21 cellular contexts compared by ENCODE assay signal in genomic region chr1:235292790-235293189, GRCh38. TPM values are rescaled to one million over a fixed set of nuclear protein-coding genes. Genes with fewer than 3 reads are reported as not detected.
DNase-seq lines count a peak whose midpoint lies in the region; ATAC-seq and TF ChIP-seq lines count a peak whose summit lies in the region.
"Had no signal": no experiment of that assay in that cellular context is flagged by ENCODE, and none has a peak within 500 bp of the region (broad histone marks: within the 10 kb centered on the region; RNA-seq: fewer than 3 reads in every experiment).

No MANE protein-coding gene starts in this region.

- H2AFZ ChIP-seq in GM23338: no peak overlapping the region

- POLR2A ChIA-PET in activated CD8-positive, alpha-beta T cell treated with anti-CD3 and anti-CD28 coated beads for 36 hours (lab: Charles Lee): interaction anchor here (1.1 to 1.4 kb wide), 3 partner anchors 8 to 32 kb away, joined by 3 to 4 read pairs (median 3); no protein-coding TSS in a partner anchor
- POLR2A ChIA-PET in activated CD8-positive, alpha-beta T cell treated with anti-CD3 and anti-CD28 coated beads, Interleukin-2, amount 10 ng/mL, durations not matched to agents 7 days and 5 days (lab: Charles Lee): interaction anchor here (1.5 kb wide), 1 partner anchor 9 kb away, joined by 4 read pairs; no protein-coding TSS in a partner anchor

- peaks cover 17% of the 10 kb centered on the region for H3K4me1 ChIP-seq in GM23338 (ENCODE audit: insufficient read depth)

- no peaks in the 10 kb centered on the region for H3K27me3 Mint-ChIP-seq in activated CD8-positive, alpha-beta T cell treated with anti-CD3 and anti-CD28 coated beads for 36 hours
- no peaks in the 10 kb centered on the region for H3K27me3 Mint-ChIP-seq in activated CD8-positive, alpha-beta T cell treated with anti-CD3 and anti-CD28 coated beads, Interleukin-2, amount 10 ng/mL, durations not matched to agents 7 days and 5 days (ENCODE audit: low read depth)
- peaks cover 4% of the 10 kb centered on the region for H3K27me3 Mint-ChIP-seq in GM23338 (ENCODE audit: insufficient read depth, low read depth, poor library complexity)
- no peaks in the 10 kb centered on the region for H3K27me3 Mint-ChIP-seq in central memory CD8-positive, alpha-beta T cell
- H3K27me3 Mint-ChIP-seq in nephron progenitor cell (ENCODE audit: low read depth, poor library complexity): no peaks in the 10 kb centered on the region
- H3K27me3 Mint-ChIP-seq in stimulated activated memory B cell treated with anti-CD40 and anti-IgM and Interleukin-4, amounts not matched to agents 10 μg/mL and 1 μg/mL and 100 μg/mL, for 72 hours: no peaks in the 10 kb centered on the region

- peak overlapping the region; percentile 6 for H3K27ac Mint-ChIP-seq in activated CD8-positive, alpha-beta T cell treated with anti-CD3 and anti-CD28 coated beads for 36 hours
- no peak overlapping the region for H3K27ac Mint-ChIP-seq in activated CD8-positive, alpha-beta T cell treated with anti-CD3 and anti-CD28 coated beads, Interleukin-2, amount 10 ng/mL, durations not matched to agents 7 days and 5 days
- H3K27ac Mint-ChIP-seq in GM23338 (0 out of 2 replicates have a peak overlapping the region, but pooled peaks have one; percentile 39), nephron progenitor cell (peak overlapping the region; percentile 92)
- H3K27ac Mint-ChIP-seq in central memory CD8-positive, alpha-beta T cell (ENCODE audit: low read depth): peak overlapping the region; percentile 35
- no peak overlapping the region for H3K27ac Mint-ChIP-seq in stimulated activated memory B cell treated with anti-CD40 and anti-IgM and Interleukin-4, amounts not matched to agents 10 μg/mL and 1 μg/mL and 100 μg/mL, for 72 hours

- H3F3A ChIP-seq in GM23338 (replicated peaks; ENCODE audit: low read depth): no peaks in the 10 kb centered on the region

- H3K36me3 Mint-ChIP-seq in activated CD8-positive, alpha-beta T cell treated with anti-CD3 and anti-CD28 coated beads for 36 hours (ENCODE audit: low read depth): peaks cover 16% of the 10 kb centered on the region
- H3K36me3 Mint-ChIP-seq in activated CD8-positive, alpha-beta T cell treated with anti-CD3 and anti-CD28 coated beads, Interleukin-2, amount 10 ng/mL, durations not matched to agents 7 days and 5 days (ENCODE audit: low read depth): peaks cover 19% of the 10 kb centered on the region
- H3K36me3 Mint-ChIP-seq in GM23338 (ENCODE audit: low read depth): peaks cover 16% of the 10 kb centered on the region; the same call in 2 of the 3 replicates
- peaks cover 19% of the 10 kb centered on the region for H3K36me3 Mint-ChIP-seq in central memory CD8-positive, alpha-beta T cell (ENCODE audit: insufficient read depth)
- H3K36me3 Mint-ChIP-seq in nephron progenitor cell (ENCODE audit: low read depth): peaks cover 23% of the 10 kb centered on the region
- peaks cover 7% of the 10 kb centered on the region for H3K36me3 Mint-ChIP-seq in stimulated activated memory B cell treated with anti-CD40 and anti-IgM and Interleukin-4, amounts not matched to agents 10 μg/mL and 1 μg/mL and 100 μg/mL, for 72 hours

- DNase-seq in activated CD8-positive, alpha-beta T cell treated with anti-CD3 and anti-CD28 coated beads for 36 hours: no peak
- no peak for DNase-seq in activated CD8-positive, alpha-beta T cell treated with anti-CD3 and anti-CD28 coated beads, Interleukin-2, amount 10 ng/mL, durations not matched to agents 7 days and 5 days
- DNase-seq in GM23338 (ENCODE audit: low spot score) (peak; percentile 36), nephron progenitor cell (no peak), SW480 (ENCODE audit: low spot score) (no peak), GOT3 (lab: John Stamatoyannopoulos, UW) (no peak)
- DNase-seq in central memory CD8-positive, alpha-beta T cell (ENCODE audit: low spot score in 2 of 2): no peak
- DNase-seq: 8988T, Calu3, GDM1, Karpas-422, MM.1S, NCI-H1105, NCI-H187, NCI-H446, NCI-H748 treated with DMSO at 0.1 percent for 48 hours, Right ventricle myocardium superior had no signal

- intact Hi-C loops in activated CD8-positive, alpha-beta T cell treated with anti-CD3 and anti-CD28 coated beads for 36 hours (cut with micrococcal nuclease): loop anchor here (5.0 kb wide), 1 partner anchor 35 kb away; the partner anchor contains the start of genes ARID4B and GGPS1

- no peaks in the 10 kb centered on the region for H3K9me2 ChIP-seq in GM23338 (ENCODE audit: insufficient read depth)

- H3K79me2 ChIP-seq in GM23338 (replicated peaks; ENCODE audit: insufficient read depth): peaks cover 99% of the 10 kb centered on the region

- H3K4me1 Mint-ChIP-seq in activated CD8-positive, alpha-beta T cell treated with anti-CD3 and anti-CD28 coated beads for 36 hours (ENCODE audit: low read depth): peaks cover 54% of the 10 kb centered on the region
- peaks cover 26% of the 10 kb centered on the region for H3K4me1 Mint-ChIP-seq in activated CD8-positive, alpha-beta T cell treated with anti-CD3 and anti-CD28 coated beads, Interleukin-2, amount 10 ng/mL, durations not matched to agents 7 days and 5 days (ENCODE audit: low read depth)
- H3K4me1 Mint-ChIP-seq in GM23338 (peaks cover 26% of the 10 kb centered on the region), nephron progenitor cell (no peaks in the 10 kb centered on the region)
- peaks cover 48% of the 10 kb centered on the region for H3K4me1 Mint-ChIP-seq in central memory CD8-positive, alpha-beta T cell
- H3K4me1 Mint-ChIP-seq in stimulated activated memory B cell treated with anti-CD40 and anti-IgM and Interleukin-4, amounts not matched to agents 10 μg/mL and 1 μg/mL and 100 μg/mL, for 72 hours: peaks cover 63% of the 10 kb centered on the region

- no peaks in the 10 kb centered on the region for H3K27me3 ChIP-seq in GM23338 (ENCODE audit: insufficient read depth)
- H3K27me3 ChIP-seq: BLaER1 treated with 17β-estradiol and CSF1 and Interleukin-3, amounts not matched to agents 10 nM and 100 nM had no signal

- no peak overlapping the region for H3K4me3 ChIP-seq in GM23338
- H3K4me3 ChIP-seq: BLaER1 treated with 17β-estradiol and CSF1 and Interleukin-3, amounts not matched to agents 10 nM and 100 nM had no signal

- peaks cover 57% of the 10 kb centered on the region for H4K20me1 ChIP-seq in GM23338 (replicated peaks; ENCODE audit: insufficient read depth)

- no peaks in the 10 kb centered on the region for H3K36me3 ChIP-seq in GM23338 (ENCODE audit: insufficient read depth)

- no peak for TF ChIP-seq CTCF in activated CD8-positive, alpha-beta T cell treated with anti-CD3 and anti-CD28 coated beads for 36 hours (IDR thresholded peaks at IDR 0.05)
- TF ChIP-seq CTCF in GM23338 (conservative IDR thresholded peaks at IDR 0.05; ENCODE audit: low read depth in 2 of 2) (no peak), nephron progenitor cell (IDR thresholded peaks at IDR 0.05) (no peak)

- ATAC-seq in activated CD8-positive, alpha-beta T cell treated with anti-CD3 and anti-CD28 coated beads for 36 hours: no peak
- ATAC-seq in activated CD8-positive, alpha-beta T cell treated with anti-CD3 and anti-CD28 coated beads, Interleukin-2, amount 10 ng/mL, durations not matched to agents 7 days and 5 days: no peak
- ATAC-seq in GM23338: peak; percentile 51
- no peak for ATAC-seq in central memory CD8-positive, alpha-beta T cell (replicated peaks; ENCODE audit: extremely low read depth, poor library complexity, severe bottlenecking)
- no peak for ATAC-seq in stimulated activated memory B cell treated with anti-CD40 and anti-IgM and Interleukin-4, amounts not matched to agents 10 μg/mL and 1 μg/mL and 100 μg/mL, for 72 hours
- ATAC-seq: HepG2, Panc1 had no signal

- H3K27ac ChIP-seq in GM23338 (ENCODE audit: low read depth): peak overlapping the region; percentile 14

- no peak overlapping the region for H3K4me3 Mint-ChIP-seq in activated CD8-positive, alpha-beta T cell treated with anti-CD3 and anti-CD28 coated beads for 36 hours
- no peak overlapping the region for H3K4me3 Mint-ChIP-seq in activated CD8-positive, alpha-beta T cell treated with anti-CD3 and anti-CD28 coated beads, Interleukin-2, amount 10 ng/mL, durations not matched to agents 7 days and 5 days
- H3K4me3 Mint-ChIP-seq in GM23338: no peak overlapping the region
- no peak overlapping the region for H3K4me3 Mint-ChIP-seq in central memory CD8-positive, alpha-beta T cell
- no peak overlapping the region for H3K4me3 Mint-ChIP-seq in nephron progenitor cell
- no peak overlapping the region for H3K4me3 Mint-ChIP-seq in stimulated activated memory B cell treated with anti-CD40 and anti-IgM and Interleukin-4, amounts not matched to agents 10 μg/mL and 1 μg/mL and 100 μg/mL, for 72 hours

- H3K4me2 ChIP-seq in GM23338: no peak overlapping the region

- CTCF ChIA-PET in activated CD8-positive, alpha-beta T cell treated with anti-CD3 and anti-CD28 coated beads for 36 hours (lab: Charles Lee): interaction anchor here (1.0 kb wide), 1 partner anchor 124 kb away, joined by 3 read pairs; no protein-coding TSS in a partner anchor
- CTCF ChIA-PET in activated CD8-positive, alpha-beta T cell treated with anti-CD3 and anti-CD28 coated beads, Interleukin-2, amount 10 ng/mL, durations not matched to agents 7 days and 5 days (lab: Charles Lee): no interaction called here

- H3K9me3 Mint-ChIP-seq in activated CD8-positive, alpha-beta T cell treated with anti-CD3 and anti-CD28 coated beads for 36 hours: peaks cover 2% of the 10 kb centered on the region
- peaks cover 7% of the 10 kb centered on the region for H3K9me3 Mint-ChIP-seq in activated CD8-positive, alpha-beta T cell treated with anti-CD3 and anti-CD28 coated beads, Interleukin-2, amount 10 ng/mL, durations not matched to agents 7 days and 5 days (ENCODE audit: insufficient read depth)
- H3K9me3 Mint-ChIP-seq in GM23338 (peaks cover 5% of the 10 kb centered on the region; the same call in 1 of the 3 replicates), nephron progenitor cell (peaks cover 24% of the 10 kb centered on the region)
- no peaks in the 10 kb centered on the region for H3K9me3 Mint-ChIP-seq in central memory CD8-positive, alpha-beta T cell
- peaks cover under 1% of the 10 kb centered on the region for H3K9me3 Mint-ChIP-seq in stimulated activated memory B cell treated with anti-CD40 and anti-IgM and Interleukin-4, amounts not matched to agents 10 μg/mL and 1 μg/mL and 100 μg/mL, for 72 hours

TF ChIP-seq in GM23338, 12 proteins besides CTCF, POLR2A, EP300 and RAD21 (continues in another document):
- TF ChIP-seq EZH2 (IDR thresholded peaks at IDR 0.05; ENCODE audit: low read depth, unreplicated experiment): no peak

RNA-seq across cellular contexts. Expression of gene ARID4B, which starts 35.2 kb away (rescaled TPM):
- 10 to 100 TPM; 38.8 to 41.9 TPM for total RNA-seq in activated CD8-positive, alpha-beta T cell treated with anti-CD3 and anti-CD28 coated beads for 36 hours
- 10 to 100 TPM; 43.3 to 45.7 TPM for total RNA-seq in activated CD8-positive, alpha-beta T cell treated with anti-CD3 and anti-CD28 coated beads, Interleukin-2, amount 10 ng/mL, durations not matched to agents 7 days and 5 days
- 25.1 and 26.2 TPM in 2 replicates for total RNA-seq in GM23338 (2014; rRNA removed; shearing (Covaris generic))
- polyA plus RNA-seq in GM23338 (2016; fragmentation: Nextera tagmentation; extraction: Ambion mirVana): 45.0 and 59.8 TPM in 2 replicates

RNA-seq across cellular contexts. Expression of gene GGPS1, which starts 35.6 kb away (rescaled TPM):
- 10 to 100 TPM; 35.4 to 37.8 TPM for total RNA-seq in activated CD8-positive, alpha-beta T cell treated with anti-CD3 and anti-CD28 coated beads for 36 hours
- total RNA-seq in activated CD8-positive, alpha-beta T cell treated with anti-CD3 and anti-CD28 coated beads, Interleukin-2, amount 10 ng/mL, durations not matched to agents 7 days and 5 days: 10 to 100 TPM; 24.5 to 25.9 TPM
- 33.9 and 37.1 TPM in 2 replicates for total RNA-seq in GM23338 (2014; rRNA removed; shearing (Covaris generic))
- 48.0 and 56.8 TPM in 2 replicates for polyA plus RNA-seq in GM23338 (2016; fragmentation: Nextera tagmentation; extraction: Ambion mirVana)

Comparison
In these comparisons a context has a peak if more than half of its experiments do, and no peak if none do; other contexts are left out.
1. H3K27ac Mint-ChIP-seq: peak in activated CD8-positive, alpha-beta T cell treated with anti-CD3 and anti-CD28 coated beads for 36 hours (single experiment), GM23338 (single experiment), central memory CD8-positive, alpha-beta T cell (single experiment) and nephron progenitor cell (single experiment); none in activated CD8-positive, alpha-beta T cell treated with anti-CD3 and anti-CD28 coated beads, Interleukin-2, amount 10 ng/mL, durations not matched to agents 7 days and 5 days (single experiment) and stimulated activated memory B cell treated with anti-CD40 and anti-IgM and Interleukin-4, amounts not matched to agents 10 μg/mL and 1 μg/mL and 100 μg/mL, for 72 hours (single experiment).